ENCODE assay signal across 8 cellular contexts in the genomic region with DNA sequence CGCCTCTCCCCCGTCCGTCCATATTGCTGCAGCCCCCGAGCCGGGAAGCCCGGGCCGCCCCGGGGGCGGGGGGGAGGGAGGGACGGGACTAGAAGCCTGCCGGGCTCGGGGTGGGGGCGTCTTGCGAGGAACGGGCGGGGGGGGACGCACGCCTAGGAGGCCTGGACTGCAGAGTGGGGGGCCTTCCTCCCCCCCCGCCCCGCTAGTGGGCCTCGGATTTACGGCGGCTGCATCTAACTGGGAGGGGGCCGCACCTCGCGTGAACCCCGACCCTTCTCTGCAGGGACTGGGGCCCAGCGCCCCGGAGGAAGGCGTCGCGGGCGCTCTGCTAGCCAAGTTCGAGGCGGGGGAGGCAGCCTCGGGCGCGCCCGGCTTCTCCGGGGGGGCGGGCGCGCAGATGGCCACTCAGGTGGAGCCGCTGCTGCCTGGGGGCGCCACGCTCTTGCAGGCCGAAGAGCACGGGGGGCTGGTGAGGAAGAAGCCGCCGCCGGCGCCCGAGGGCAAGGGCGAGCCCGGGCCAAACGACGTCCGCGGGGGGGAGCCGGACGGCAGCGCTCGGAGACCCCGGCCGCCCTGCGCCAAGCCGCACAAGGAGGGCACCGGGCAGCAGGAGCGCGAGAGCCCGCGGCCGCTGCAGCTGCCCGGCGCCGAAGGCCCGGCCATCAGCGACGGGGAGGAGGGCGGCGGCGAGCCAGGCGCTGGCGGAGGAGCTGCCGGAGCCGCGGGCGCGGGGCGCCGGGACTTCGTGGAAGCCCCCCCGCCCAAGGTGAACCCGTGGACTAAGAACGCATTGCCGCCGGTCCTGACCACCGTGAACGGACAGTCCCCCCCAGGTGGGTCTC. TPM values are rescaled to one million over a fixed set of nuclear protein-coding genes. Genes with fewer than 3 reads are reported as not detected.
DNase-seq lines count a peak whose midpoint lies in the region; ATAC-seq and TF ChIP-seq lines count a peak whose summit lies in the region.

A gene (plus strand): TSS at position 17 of the 842 bp plus-strand sequence. CDS start 381 bp downstream, at position 398.

- peak within 1 kb of the TSS; percentile 89 to 96 for H3K4me3 ChIP-seq in cardiac fibroblast (replicated peaks in 1 of 2; ENCODE audit: low read depth in 2 of 2, low read length in 2 of 2)

- ATAC-seq in HG02840 (IDR thresholded peaks at IDR 0.05; ENCODE audit: low FRiP score, unreplicated experiment), result peak; percentile 9

- TF ChIP-seq CTCF in cardiac fibroblast (IDR thresholded peaks at IDR 0.05; ENCODE audit: low read depth, low read length), result no peak

- DNase-seq in NCI-H2227 (lab: John Stamatoyannopoulos, UW; ENCODE audit: unreplicated experiment) (peak; percentile 49), NCI-H2227 treated with DMSO at 0.1 percent for 48 hours (lab: John Stamatoyannopoulos, UW) (no peak), RPMI7951 (ENCODE audit: low read depth) (peak; percentile 40), cardiac fibroblast (ENCODE audit: low read depth in 2 of 2) (peak; percentile 17 to 29), kidney tubule cell (ENCODE audit: low spot score) (peak; percentile 54), NCI-H510A (lab: John Stamatoyannopoulos, UW) (no peak)
- DNase-seq in stimulated activated naive CD4-positive, alpha-beta T cell treated with Interleukin-2 at 50 U/mL for 16 hours (lab: John Stamatoyannopoulos, UW), result peak; percentile 50

RNA-seq across cellular contexts. Expression of the gene that starts here (rescaled TPM):
- 32.4 and 33.5 TPM in 2 replicates for total RNA-seq in RPMI7951 (2014; rRNA removed; shearing (Covaris generic))

Comparison
In these comparisons a context has a peak if more than half of its experiments do, and no peak if none do; other contexts are left out.
1. DNase-seq: peak in NCI-H2227 (single experiment), RPMI7951 (single experiment), cardiac fibroblast (2 of 2), kidney tubule cell (single experiment) and stimulated activated naive CD4-positive, alpha-beta T cell treated with Interleukin-2 at 50 U/mL for 16 hours (single experiment); none in NCI-H2227 treated with DMSO at 0.1 percent for 48 hours (single experiment) and NCI-H510A (single experiment).